ENCODE assay signal across 1 cellular context in the genomic region with DNA sequence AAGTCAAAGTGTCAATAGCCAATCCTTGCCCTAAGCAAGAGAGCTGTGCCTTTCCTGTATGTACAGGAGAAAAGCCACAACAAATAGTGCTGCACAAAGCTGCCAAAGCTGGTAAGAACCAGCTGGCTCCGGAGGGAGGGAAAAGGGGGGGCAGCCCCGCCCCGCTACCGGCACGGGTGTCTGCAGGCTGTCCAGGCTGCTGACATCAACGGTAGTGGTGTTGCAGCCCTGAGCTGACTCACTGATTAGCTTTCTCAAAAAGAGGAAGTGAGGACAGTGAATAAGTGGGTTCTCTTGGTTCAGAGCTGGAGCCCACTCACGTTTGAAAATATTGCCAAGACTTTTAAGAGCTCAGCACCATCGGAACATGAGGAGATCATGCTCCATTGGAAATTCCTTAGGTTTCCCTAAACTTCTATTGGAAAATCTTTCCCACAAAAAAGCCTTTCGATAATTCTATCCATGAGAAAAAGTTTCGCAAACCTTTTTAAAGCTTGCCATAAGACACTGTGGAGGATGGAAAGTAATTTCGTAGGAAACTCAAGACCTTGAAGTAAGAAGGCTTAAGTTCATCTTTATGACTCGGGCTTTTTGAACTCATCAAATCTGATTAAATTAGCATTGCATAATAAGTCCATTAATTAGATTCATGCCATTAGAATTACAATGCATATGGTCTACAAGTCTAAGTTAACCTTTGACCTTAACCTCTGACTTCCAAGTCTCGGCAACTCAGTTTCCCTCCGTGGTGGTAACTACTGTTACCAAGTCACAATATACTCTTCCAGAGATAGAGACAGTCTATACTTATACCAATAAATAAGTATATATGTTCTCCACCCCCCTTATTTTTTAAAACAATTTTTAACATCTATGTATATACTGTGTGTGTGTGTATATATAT.
TF ChIP-seq lines count a peak whose summit lies in the region.

No MANE protein-coding gene starts in this region.

TF ChIP-seq in HEK293, 187 proteins besides CTCF, POLR2A, EP300 and RAD21 (continued from another document and continues in another):
- TF ChIP-seq, protein P1, sequence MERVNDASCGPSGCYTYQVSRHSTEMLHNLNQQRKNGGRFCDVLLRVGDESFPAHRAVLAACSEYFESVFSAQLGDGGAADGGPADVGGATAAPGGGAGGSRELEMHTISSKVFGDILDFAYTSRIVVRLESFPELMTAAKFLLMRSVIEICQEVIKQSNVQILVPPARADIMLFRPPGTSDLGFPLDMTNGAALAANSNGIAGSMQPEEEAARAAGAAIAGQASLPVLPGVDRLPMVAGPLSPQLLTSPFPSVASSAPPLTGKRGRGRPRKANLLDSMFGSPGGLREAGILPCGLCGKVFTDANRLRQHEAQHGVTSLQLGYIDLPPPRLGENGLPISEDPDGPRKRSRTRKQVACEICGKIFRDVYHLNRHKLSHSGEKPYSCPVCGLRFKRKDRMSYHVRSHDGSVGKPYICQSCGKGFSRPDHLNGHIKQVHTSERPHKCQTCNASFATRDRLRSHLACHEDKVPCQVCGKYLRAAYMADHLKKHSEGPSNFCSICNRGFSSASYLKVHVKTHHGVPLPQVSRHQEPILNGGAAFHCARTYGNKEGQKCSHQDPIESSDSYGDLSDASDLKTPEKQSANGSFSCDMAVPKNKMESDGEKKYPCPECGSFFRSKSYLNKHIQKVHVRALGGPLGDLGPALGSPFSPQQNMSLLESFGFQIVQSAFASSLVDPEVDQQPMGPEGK (tag by site-specific recombination; IDR thresholded peaks at IDR 0.05) = peak; percentile 86
- no peak for TF ChIP-seq ZNF501 (tag by site-specific recombination; IDR thresholded peaks at IDR 0.05)
- TF ChIP-seq, protein P2, sequence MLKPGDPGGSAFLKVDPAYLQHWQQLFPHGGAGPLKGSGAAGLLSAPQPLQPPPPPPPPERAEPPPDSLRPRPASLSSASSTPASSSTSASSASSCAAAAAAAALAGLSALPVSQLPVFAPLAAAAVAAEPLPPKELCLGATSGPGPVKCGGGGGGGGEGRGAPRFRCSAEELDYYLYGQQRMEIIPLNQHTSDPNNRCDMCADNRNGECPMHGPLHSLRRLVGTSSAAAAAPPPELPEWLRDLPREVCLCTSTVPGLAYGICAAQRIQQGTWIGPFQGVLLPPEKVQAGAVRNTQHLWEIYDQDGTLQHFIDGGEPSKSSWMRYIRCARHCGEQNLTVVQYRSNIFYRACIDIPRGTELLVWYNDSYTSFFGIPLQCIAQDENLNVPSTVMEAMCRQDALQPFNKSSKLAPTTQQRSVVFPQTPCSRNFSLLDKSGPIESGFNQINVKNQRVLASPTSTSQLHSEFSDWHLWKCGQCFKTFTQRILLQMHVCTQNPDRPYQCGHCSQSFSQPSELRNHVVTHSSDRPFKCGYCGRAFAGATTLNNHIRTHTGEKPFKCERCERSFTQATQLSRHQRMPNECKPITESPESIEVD (tag by site-specific recombination; IDR thresholded peaks at IDR 0.05) = no peak
- TF ChIP-seq ZNF221 (tag by site-specific recombination; IDR thresholded peaks at IDR 0.05; ENCODE audit: borderline replicate concordance) = no peak
- no peak for TF ChIP-seq ZNF423 (tag by site-specific recombination; IDR thresholded peaks at IDR 0.05)
- TF ChIP-seq ZNF324 (tag by site-specific recombination; IDR thresholded peaks at IDR 0.05) = no peak
- TF ChIP-seq ZNF791 (tag by site-specific recombination; IDR thresholded peaks at IDR 0.05) = no peak
- no peak for TF ChIP-seq ZNF248 (tag by site-specific recombination; IDR thresholded peaks at IDR 0.05)
- no peak for TF ChIP-seq ZNF169 (tag by site-specific recombination; IDR thresholded peaks at IDR 0.05)
- no peak for TF ChIP-seq ZNF23 (tag by site-specific recombination; IDR thresholded peaks at IDR 0.05; ENCODE audit: borderline replicate concordance)
- TF ChIP-seq WT1 (tag by site-specific recombination; IDR thresholded peaks at IDR 0.05) = no peak
- TF ChIP-seq, protein P3, sequence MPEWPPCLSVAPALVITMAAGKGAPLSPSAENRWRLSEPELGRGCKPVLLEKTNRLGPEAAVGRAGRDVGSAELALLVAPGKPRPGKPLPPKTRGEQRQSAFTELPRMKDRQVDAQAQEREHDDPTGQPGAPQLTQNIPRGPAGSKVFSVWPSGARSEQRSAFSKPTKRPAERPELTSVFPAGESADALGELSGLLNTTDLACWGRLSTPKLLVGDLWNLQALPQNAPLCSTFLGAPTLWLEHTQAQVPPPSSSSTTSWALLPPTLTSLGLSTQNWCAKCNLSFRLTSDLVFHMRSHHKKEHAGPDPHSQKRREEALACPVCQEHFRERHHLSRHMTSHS (tag by site-specific recombination; IDR thresholded peaks at IDR 0.05) = no peak
- TF ChIP-seq GLIS2 (tag by site-specific recombination; IDR thresholded peaks at IDR 0.05) = no peak
- TF ChIP-seq ZSCAN16 (tag by site-specific recombination; IDR thresholded peaks at IDR 0.05) = no peak
- no peak for TF ChIP-seq ZBTB1 (tag by site-specific recombination; IDR thresholded peaks at IDR 0.05)
- TF ChIP-seq ZNF138 (tag by site-specific recombination; IDR thresholded peaks at IDR 0.05; ENCODE audit: borderline replicate concordance) = no peak
- TF ChIP-seq, protein P4, sequence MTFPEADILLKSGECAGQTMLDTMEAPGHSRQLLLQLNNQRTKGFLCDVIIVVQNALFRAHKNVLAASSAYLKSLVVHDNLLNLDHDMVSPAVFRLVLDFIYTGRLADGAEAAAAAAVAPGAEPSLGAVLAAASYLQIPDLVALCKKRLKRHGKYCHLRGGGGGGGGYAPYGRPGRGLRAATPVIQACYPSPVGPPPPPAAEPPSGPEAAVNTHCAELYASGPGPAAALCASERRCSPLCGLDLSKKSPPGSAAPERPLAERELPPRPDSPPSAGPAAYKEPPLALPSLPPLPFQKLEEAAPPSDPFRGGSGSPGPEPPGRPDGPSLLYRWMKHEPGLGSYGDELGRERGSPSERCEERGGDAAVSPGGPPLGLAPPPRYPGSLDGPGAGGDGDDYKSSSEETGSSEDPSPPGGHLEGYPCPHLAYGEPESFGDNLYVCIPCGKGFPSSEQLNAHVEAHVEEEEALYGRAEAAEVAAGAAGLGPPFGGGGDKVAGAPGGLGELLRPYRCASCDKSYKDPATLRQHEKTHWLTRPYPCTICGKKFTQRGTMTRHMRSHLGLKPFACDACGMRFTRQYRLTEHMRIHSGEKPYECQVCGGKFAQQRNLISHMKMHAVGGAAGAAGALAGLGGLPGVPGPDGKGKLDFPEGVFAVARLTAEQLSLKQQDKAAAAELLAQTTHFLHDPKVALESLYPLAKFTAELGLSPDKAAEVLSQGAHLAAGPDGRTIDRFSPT (tag by site-specific recombination; IDR thresholded peaks at IDR 0.05) = no peak
- no peak for TF ChIP-seq ZNF521 (tag by site-specific recombination; IDR thresholded peaks at IDR 0.05)
- TF ChIP-seq ZNF571 (tag by site-specific recombination; IDR thresholded peaks at IDR 0.05) = no peak
- TF ChIP-seq KLF7 (tag by site-specific recombination; IDR thresholded peaks at IDR 0.05; ENCODE audit: borderline replicate concordance) = peak; percentile 81; the same call in 1 of the 2 replicates
- TF ChIP-seq ZNF16 (tag by site-specific recombination; IDR thresholded peaks at IDR 0.05; ENCODE audit: low read depth) = no peak
- no peak for TF ChIP-seq BCL11B (tag by site-specific recombination; IDR thresholded peaks at IDR 0.05; ENCODE audit: low read depth)
- TF ChIP-seq, protein P5, sequence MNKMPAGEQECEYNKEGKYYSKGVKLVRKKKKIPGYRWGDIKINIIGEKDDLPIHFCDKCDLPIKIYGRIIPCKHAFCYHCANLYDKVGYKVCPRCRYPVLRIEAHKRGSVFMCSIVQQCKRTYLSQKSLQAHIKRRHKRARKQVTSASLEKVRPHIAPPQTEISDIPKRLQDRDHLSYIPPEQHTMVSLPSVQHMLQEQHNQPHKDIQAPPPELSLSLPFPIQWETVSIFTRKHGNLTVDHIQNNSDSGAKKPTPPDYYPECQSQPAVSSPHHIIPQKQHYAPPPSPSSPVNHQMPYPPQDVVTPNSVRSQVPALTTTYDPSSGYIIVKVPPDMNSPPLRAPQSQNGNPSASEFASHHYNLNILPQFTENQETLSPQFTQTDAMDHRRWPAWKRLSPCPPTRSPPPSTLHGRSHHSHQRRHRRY (tag by site-specific recombination; IDR thresholded peaks at IDR 0.05) = no peak
- no peak for TF ChIP-seq ZNF544 (tag by site-specific recombination; IDR thresholded peaks at IDR 0.05)
- TF ChIP-seq MEIS1 (CRISPR knock-in tag; IDR thresholded peaks at IDR 0.05; ENCODE audit: borderline replicate concordance) = no peak
- peak; percentile 51; the same call in 1 of the 2 replicates for TF ChIP-seq ZNF24 (tag by site-specific recombination; IDR thresholded peaks at IDR 0.05)
- TF ChIP-seq, protein P6, sequence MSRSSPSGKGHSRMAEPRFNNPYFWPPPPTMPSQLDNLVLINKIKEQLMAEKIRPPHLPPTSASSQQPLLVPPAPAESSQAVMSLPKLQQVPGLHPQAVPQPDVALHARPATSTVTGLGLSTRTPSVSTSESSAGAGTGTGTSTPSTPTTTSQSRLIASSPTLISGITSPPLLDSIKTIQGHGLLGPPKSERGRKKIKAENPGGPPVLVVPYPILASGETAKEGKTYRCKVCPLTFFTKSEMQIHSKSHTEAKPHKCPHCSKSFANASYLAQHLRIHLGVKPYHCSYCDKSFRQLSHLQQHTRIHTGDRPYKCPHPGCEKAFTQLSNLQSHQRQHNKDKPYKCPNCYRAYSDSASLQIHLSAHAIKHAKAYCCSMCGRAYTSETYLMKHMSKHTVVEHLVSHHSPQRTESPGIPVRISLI (tag by site-specific recombination; IDR thresholded peaks at IDR 0.05) = no peak
- TF ChIP-seq, protein P7, sequence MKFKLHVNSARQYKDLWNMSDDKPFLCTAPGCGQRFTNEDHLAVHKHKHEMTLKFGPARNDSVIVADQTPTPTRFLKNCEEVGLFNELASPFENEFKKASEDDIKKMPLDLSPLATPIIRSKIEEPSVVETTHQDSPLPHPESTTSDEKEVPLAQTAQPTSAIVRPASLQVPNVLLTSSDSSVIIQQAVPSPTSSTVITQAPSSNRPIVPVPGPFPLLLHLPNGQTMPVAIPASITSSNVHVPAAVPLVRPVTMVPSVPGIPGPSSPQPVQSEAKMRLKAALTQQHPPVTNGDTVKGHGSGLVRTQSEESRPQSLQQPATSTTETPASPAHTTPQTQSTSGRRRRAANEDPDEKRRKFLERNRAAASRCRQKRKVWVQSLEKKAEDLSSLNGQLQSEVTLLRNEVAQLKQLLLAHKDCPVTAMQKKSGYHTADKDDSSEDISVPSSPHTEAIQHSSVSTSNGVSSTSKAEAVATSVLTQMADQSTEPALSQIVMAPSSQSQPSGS (tag by site-specific recombination; IDR thresholded peaks at IDR 0.05; ENCODE audit: low read depth) = no peak
- TF ChIP-seq, protein P8, sequence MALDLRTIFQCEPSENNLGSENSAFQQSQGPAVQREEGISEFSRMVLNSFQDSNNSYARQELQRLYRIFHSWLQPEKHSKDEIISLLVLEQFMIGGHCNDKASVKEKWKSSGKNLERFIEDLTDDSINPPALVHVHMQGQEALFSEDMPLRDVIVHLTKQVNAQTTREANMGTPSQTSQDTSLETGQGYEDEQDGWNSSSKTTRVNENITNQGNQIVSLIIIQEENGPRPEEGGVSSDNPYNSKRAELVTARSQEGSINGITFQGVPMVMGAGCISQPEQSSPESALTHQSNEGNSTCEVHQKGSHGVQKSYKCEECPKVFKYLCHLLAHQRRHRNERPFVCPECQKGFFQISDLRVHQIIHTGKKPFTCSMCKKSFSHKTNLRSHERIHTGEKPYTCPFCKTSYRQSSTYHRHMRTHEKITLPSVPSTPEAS (tag by site-specific recombination; IDR thresholded peaks at IDR 0.05) = no peak
- no peak for TF ChIP-seq SCRT1 (tag by site-specific recombination; IDR thresholded peaks at IDR 0.05; ENCODE audit: borderline replicate concordance)
- TF ChIP-seq ZNF473 (tag by site-specific recombination; IDR thresholded peaks at IDR 0.05) = no peak
- no peak for TF ChIP-seq ZNF426 (tag by site-specific recombination; IDR thresholded peaks at IDR 0.05)
- TF ChIP-seq ZNF19 (tag by site-specific recombination; IDR thresholded peaks at IDR 0.05; ENCODE audit: low read depth) = no peak
- no peak for TF ChIP-seq ZNF404 (tag by site-specific recombination; IDR thresholded peaks at IDR 0.05)
- TF ChIP-seq ZBTB17 (tag by site-specific recombination; IDR thresholded peaks at IDR 0.05) = peak; percentile 55
- no peak for TF ChIP-seq ZNF658 (tag by site-specific recombination; IDR thresholded peaks at IDR 0.05)
- TF ChIP-seq ZSCAN30 (tag by site-specific recombination; IDR thresholded peaks at IDR 0.05) = no peak
- TF ChIP-seq ZNF510 (tag by site-specific recombination; IDR thresholded peaks at IDR 0.05; ENCODE audit: insufficient replicate concordance) = no peak
- no peak for TF ChIP-seq ZNF621 (tag by site-specific recombination; IDR thresholded peaks at IDR 0.05)
- no peak for TF ChIP-seq FEZF1 (tag by site-specific recombination; IDR thresholded peaks at IDR 0.05)
- peak; percentile 90 for TF ChIP-seq ZNF549 (tag by site-specific recombination; IDR thresholded peaks at IDR 0.05)
- peak; percentile 40; the same call in 1 of the 2 replicates for TF ChIP-seq ZEB2 (tag by site-specific recombination; IDR thresholded peaks at IDR 0.05)
- TF ChIP-seq, protein P9, sequence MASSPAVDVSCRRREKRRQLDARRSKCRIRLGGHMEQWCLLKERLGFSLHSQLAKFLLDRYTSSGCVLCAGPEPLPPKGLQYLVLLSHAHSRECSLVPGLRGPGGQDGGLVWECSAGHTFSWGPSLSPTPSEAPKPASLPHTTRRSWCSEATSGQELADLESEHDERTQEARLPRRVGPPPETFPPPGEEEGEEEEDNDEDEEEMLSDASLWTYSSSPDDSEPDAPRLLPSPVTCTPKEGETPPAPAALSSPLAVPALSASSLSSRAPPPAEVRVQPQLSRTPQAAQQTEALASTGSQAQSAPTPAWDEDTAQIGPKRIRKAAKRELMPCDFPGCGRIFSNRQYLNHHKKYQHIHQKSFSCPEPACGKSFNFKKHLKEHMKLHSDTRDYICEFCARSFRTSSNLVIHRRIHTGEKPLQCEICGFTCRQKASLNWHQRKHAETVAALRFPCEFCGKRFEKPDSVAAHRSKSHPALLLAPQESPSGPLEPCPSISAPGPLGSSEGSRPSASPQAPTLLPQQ (tag by site-specific recombination; IDR thresholded peaks at IDR 0.05) = no peak
- TF ChIP-seq ZNF311 (tag by site-specific recombination; IDR thresholded peaks at IDR 0.05; ENCODE audit: borderline replicate concordance) = no peak
- TF ChIP-seq, protein P10, sequence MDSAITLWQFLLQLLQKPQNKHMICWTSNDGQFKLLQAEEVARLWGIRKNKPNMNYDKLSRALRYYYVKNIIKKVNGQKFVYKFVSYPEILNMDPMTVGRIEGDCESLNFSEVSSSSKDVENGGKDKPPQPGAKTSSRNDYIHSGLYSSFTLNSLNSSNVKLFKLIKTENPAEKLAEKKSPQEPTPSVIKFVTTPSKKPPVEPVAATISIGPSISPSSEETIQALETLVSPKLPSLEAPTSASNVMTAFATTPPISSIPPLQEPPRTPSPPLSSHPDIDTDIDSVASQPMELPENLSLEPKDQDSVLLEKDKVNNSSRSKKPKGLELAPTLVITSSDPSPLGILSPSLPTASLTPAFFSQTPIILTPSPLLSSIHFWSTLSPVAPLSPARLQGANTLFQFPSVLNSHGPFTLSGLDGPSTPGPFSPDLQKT (IDR thresholded peaks at IDR 0.05; ENCODE audit: borderline replicate concordance, low read depth, low read length) = no peak
